33 cellular contexts compared by ENCODE assay signal in genomic region chr6:161362266-161362665, GRCh38.
"Had no signal": no experiment of that assay in that cellular context is flagged by ENCODE, and none has a peak within 500 bp of the region (broad histone marks: within the 10 kb centered on the region; RNA-seq: fewer than 3 reads in every experiment).

No MANE protein-coding gene starts in this region.

- H3K36me3 ChIP-seq: adrenal gland, ascending aorta, brain microvascular endothelial cell, breast epithelium, cardiac muscle cell had no signal

- H3K27me3 ChIP-seq: adrenal gland, ascending aorta, body of pancreas, brain microvascular endothelial cell, breast epithelium, cardiac muscle cell had no signal

- DNase-seq: activated effector memory CD4-positive, alpha-beta T cell treated with anti-CD3 and anti-CD28 coated beads, Interleukin-2, amount 50 U/mL, for 16 hours; activated effector memory CD4-positive, alpha-beta T cell treated with Interleukin-2 at 50 U/mL for 16 hours; activated gamma-delta T cell; activated gamma-delta T cell treated with Interleukin-2 at 50 U/mL for 16 hours; activated naive CD4-positive, alpha-beta T cell; activated naive CD4-positive, alpha-beta T cell treated with anti-CD3 and anti-CD28 coated beads for 36 hours; activated naive CD4-positive, alpha-beta T cell treated with anti-CD3 and anti-CD28 coated beads, Interleukin-2, amount 10 ng/mL, durations not matched to agents 7 days and 5 days; activated naive CD4-positive, alpha-beta T cell treated with anti-CD3 and anti-CD28 coated beads, Interleukin-2, amount 50 U/mL, for 16 hours; activated naive CD4-positive, alpha-beta T cell treated with Interleukin-2 at 50 U/mL for 16 hours; activated naive CD8-positive, alpha-beta T cell treated with anti-CD3 and anti-CD28 coated beads for 36 hours; activated naive CD8-positive, alpha-beta T cell treated with anti-CD3 and anti-CD28 coated beads, Interleukin-2, amount 10 ng/mL, durations not matched to agents 7 days and 5 days; activated naive CD8-positive, alpha-beta T cell treated with anti-CD3 and anti-CD28 coated beads, Interleukin-2, amount 50 U/mL, for 24 hours; activated T-cell treated with anti-CD3 and anti-CD28 coated beads for 4 hours; activated T-cell treated with anti-CD3 and anti-CD28 coated beads, Interleukin-2, amount 50 U/mL, for 1 hour; activated T-cell treated with anti-CD3 and anti-CD28 coated beads, Interleukin-2, amount 50 U/mL, for 24 hours; activated T-cell treated with anti-CD3 and anti-CD28 coated beads, Interleukin-2, amount 50 U/mL, for 4 hours; activated T-cell treated with anti-CD3 and anti-CD28 coated beads, Interleukin-2, amount 50 U/mL, for 48 hours; activated T-cell treated with anti-CD3 and anti-CD28 coated beads, Interleukin-2, amount 50 U/mL, for 72 hours; adrenal gland; amniotic stem cell; amygdala; anterior cingulate cortex; aorta; body of pancreas; brain microvascular endothelial cell; caudate nucleus; central memory CD4-positive, alpha-beta T cell; cerebellar nuclear complex had no signal

- H3K4me3 ChIP-seq: adrenal gland, ascending aorta, body of pancreas, breast epithelium, cardiac muscle cell had no signal

- H3K9me3 ChIP-seq: adrenal gland, body of pancreas had no signal

- H3K4me1 ChIP-seq: adrenal gland, ascending aorta, body of pancreas, breast epithelium had no signal

- ATAC-seq: activated naive CD4-positive, alpha-beta T cell treated with anti-CD3 and anti-CD28 coated beads, Interleukin-2, amount 50 U/mL, for 72 hours; activated naive CD8-positive, alpha-beta T cell treated with anti-CD3 and anti-CD28 coated beads, Interleukin-2, amount 50 U/mL, for 24 hours; activated T-cell treated with anti-CD3 and anti-CD28 coated beads, Interleukin-2, amount 50 U/mL, for 4 hours; activated T-cell treated with anti-CD3 and anti-CD28 coated beads, Interleukin-2, amount 50 U/mL, for 72 hours; activated T-helper 17 cell treated with anti-CD3 and anti-CD28 coated beads, Interleukin-2, amount 50 U/mL, for 72 hours; body of pancreas had no signal

- H3K27ac ChIP-seq: adrenal gland, ascending aorta, body of pancreas, brain microvascular endothelial cell, breast epithelium, cardiac muscle cell had no signal
